In genomic region chr17:77385750-77386501, GRCh38 we compare ENCODE assay signal across 1 cellular context.
TF ChIP-seq lines count a peak whose summit lies in the region.

No MANE protein-coding gene starts in this region.

TF ChIP-seq in HepG2, 621 proteins besides CTCF, POLR2A, EP300 and RAD21 (continued from another document):
- TF ChIP-seq, protein P1, sequence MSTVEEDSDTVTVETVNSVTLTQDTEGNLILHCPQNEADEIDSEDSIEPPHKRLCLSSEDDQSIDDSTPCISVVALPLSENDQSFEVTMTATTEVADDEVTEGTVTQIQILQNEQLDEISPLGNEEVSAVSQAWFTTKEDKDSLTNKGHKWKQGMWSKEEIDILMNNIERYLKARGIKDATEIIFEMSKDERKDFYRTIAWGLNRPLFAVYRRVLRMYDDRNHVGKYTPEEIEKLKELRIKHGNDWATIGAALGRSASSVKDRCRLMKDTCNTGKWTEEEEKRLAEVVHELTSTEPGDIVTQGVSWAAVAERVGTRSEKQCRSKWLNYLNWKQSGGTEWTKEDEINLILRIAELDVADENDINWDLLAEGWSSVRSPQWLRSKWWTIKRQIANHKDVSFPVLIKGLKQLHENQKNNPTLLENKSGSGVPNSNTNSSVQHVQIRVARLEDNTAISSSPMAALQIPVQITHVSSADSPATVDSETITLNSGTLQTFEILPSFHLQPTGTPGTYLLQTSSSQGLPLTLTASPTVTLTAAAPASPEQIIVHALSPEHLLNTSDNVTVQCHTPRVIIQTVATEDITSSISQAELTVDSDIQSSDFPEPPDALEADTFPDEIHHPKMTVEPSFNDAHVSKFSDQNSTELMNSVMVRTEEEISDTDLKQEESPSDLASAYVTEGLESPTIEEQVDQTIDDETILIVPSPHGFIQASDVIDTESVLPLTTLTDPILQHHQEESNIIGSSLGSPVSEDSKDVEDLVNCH (CRISPR knock-in tag; IDR thresholded peaks at IDR 0.05), result no peak
- no peak for TF ChIP-seq KLF6 (CRISPR knock-in tag; IDR thresholded peaks at IDR 0.05)
- TF ChIP-seq ZNF260 (CRISPR knock-in tag; IDR thresholded peaks at IDR 0.05; ENCODE audit: borderline replicate concordance, low read depth), result no peak
- TF ChIP-seq, protein P2, sequence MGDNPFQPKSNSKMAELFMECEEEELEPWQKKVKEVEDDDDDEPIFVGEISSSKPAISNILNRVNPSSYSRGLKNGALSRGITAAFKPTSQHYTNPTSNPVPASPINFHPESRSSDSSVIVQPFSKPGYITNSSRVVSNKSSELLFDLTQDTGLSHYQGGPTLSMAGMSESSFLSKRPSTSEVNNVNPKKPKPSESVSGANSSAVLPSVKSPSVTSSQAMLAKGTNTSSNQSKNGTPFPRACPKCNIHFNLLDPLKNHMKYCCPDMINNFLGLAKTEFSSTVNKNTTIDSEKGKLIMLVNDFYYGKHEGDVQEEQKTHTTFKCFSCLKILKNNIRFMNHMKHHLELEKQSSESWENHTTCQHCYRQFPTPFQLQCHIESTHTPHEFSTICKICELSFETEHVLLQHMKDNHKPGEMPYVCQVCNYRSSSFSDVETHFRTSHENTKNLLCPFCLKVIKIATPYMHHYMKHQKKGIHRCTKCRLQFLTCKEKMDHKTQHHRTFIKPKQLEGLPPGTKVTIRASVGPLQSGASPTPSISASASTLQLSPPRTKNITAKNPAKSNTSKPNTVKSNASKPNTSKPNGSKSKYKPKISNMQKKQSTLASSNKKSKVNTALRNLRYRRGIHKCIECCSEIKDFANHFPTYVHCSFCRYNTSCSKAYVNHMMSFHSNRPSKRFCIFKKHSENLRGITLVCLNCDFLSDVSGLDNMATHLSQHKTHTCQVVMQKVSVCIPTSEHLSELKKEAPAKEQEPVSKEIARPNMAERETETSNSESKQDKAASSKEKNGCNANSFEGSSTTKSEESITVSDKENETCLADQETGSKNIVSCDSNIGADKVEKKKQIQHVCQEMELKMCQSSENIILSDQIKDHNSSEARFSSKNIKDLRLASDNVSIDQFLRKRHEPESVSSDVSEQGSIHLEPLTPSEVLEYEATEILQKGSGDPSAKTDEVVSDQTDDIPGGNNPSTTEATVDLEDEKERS (CRISPR knock-in tag; IDR thresholded peaks at IDR 0.05), result no peak
- TF ChIP-seq GFI1 (CRISPR knock-in tag; IDR thresholded peaks at IDR 0.05; ENCODE audit: borderline replicate concordance), result no peak
- no peak for TF ChIP-seq GLI4 (CRISPR knock-in tag; IDR thresholded peaks at IDR 0.05; ENCODE audit: borderline replicate concordance)
- TF ChIP-seq ZNF329 (CRISPR knock-in tag; IDR thresholded peaks at IDR 0.05; ENCODE audit: low read depth), result no peak
- TF ChIP-seq ATM (IDR thresholded peaks at IDR 0.05; ENCODE audit: borderline replicate concordance), result no peak
- no peak for TF ChIP-seq PTBP1 (IDR thresholded peaks at IDR 0.05; ENCODE audit: low read depth, low read length, poor library complexity, severe bottlenecking)
- TF ChIP-seq SRY (CRISPR knock-in tag; IDR thresholded peaks at IDR 0.05), result no peak
- TF ChIP-seq, protein P3, sequence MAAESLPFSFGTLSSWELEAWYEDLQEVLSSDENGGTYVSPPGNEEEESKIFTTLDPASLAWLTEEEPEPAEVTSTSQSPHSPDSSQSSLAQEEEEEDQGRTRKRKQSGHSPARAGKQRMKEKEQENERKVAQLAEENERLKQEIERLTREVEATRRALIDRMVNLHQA (CRISPR knock-in tag; IDR thresholded peaks at IDR 0.05), result no peak
- no peak for TF ChIP-seq YEATS4 (CRISPR knock-in tag; IDR thresholded peaks at IDR 0.05; ENCODE audit: borderline replicate concordance)
- no peak for TF ChIP-seq CBFB (CRISPR knock-in tag; IDR thresholded peaks at IDR 0.05)
- TF ChIP-seq, protein P4, sequence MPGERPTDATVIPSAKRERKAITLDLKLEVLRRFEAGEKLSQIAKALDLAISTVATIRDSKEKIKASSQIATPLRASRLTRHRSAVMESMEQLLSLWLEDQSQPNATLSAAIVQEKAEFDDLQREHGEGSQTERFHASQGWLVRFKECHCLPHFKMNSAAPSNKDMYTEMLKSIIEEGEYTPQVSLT (CRISPR knock-in tag; IDR thresholded peaks at IDR 0.05; ENCODE audit: borderline replicate concordance, low read depth), result no peak
- no peak for TF ChIP-seq ZNF678 (CRISPR knock-in tag; IDR thresholded peaks at IDR 0.05)
- TF ChIP-seq, protein P5, sequence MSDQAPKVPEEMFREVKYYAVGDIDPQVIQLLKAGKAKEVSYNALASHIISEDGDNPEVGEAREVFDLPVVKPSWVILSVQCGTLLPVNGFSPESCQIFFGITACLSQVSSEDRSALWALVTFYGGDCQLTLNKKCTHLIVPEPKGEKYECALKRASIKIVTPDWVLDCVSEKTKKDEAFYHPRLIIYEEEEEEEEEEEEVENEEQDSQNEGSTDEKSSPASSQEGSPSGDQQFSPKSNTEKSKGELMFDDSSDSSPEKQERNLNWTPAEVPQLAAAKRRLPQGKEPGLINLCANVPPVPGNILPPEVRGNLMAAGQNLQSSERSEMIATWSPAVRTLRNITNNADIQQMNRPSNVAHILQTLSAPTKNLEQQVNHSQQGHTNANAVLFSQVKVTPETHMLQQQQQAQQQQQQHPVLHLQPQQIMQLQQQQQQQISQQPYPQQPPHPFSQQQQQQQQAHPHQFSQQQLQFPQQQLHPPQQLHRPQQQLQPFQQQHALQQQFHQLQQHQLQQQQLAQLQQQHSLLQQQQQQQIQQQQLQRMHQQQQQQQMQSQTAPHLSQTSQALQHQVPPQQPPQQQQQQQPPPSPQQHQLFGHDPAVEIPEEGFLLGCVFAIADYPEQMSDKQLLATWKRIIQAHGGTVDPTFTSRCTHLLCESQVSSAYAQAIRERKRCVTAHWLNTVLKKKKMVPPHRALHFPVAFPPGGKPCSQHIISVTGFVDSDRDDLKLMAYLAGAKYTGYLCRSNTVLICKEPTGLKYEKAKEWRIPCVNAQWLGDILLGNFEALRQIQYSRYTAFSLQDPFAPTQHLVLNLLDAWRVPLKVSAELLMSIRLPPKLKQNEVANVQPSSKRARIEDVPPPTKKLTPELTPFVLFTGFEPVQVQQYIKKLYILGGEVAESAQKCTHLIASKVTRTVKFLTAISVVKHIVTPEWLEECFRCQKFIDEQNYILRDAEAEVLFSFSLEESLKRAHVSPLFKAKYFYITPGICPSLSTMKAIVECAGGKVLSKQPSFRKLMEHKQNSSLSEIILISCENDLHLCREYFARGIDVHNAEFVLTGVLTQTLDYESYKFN (CRISPR knock-in tag; conservative IDR thresholded peaks at IDR 0.05), result no peak; the same call in 1 of the 2 replicates
- TF ChIP-seq, protein P6, sequence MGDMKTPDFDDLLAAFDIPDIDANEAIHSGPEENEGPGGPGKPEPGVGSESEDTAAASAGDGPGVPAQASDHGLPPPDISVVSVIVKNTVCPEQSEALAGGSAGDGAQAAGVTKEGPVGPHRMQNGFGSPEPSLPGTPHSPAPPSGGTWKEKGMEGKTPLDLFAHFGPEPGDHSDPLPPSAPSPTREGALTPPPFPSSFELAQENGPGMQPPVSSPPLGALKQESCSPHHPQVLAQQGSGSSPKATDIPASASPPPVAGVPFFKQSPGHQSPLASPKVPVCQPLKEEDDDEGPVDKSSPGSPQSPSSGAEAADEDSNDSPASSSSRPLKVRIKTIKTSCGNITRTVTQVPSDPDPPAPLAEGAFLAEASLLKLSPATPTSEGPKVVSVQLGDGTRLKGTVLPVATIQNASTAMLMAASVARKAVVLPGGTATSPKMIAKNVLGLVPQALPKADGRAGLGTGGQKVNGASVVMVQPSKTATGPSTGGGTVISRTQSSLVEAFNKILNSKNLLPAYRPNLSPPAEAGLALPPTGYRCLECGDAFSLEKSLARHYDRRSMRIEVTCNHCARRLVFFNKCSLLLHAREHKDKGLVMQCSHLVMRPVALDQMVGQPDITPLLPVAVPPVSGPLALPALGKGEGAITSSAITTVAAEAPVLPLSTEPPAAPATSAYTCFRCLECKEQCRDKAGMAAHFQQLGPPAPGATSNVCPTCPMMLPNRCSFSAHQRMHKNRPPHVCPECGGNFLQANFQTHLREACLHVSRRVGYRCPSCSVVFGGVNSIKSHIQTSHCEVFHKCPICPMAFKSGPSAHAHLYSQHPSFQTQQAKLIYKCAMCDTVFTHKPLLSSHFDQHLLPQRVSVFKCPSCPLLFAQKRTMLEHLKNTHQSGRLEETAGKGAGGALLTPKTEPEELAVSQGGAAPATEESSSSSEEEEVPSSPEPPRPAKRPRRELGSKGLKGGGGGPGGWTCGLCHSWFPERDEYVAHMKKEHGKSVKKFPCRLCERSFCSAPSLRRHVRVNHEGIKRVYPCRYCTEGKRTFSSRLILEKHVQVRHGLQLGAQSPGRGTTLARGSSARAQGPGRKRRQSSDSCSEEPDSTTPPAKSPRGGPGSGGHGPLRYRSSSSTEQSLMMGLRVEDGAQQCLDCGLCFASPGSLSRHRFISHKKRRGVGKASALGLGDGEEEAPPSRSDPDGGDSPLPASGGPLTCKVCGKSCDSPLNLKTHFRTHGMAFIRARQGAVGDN (CRISPR knock-in tag; IDR thresholded peaks at IDR 0.05), result peak; percentile 76
- no peak for TF ChIP-seq BCL6 (CRISPR knock-in tag; IDR thresholded peaks at IDR 0.05)
- no peak for TF ChIP-seq FOXK1 (CRISPR knock-in tag; IDR thresholded peaks at IDR 0.05; ENCODE audit: borderline replicate concordance, low read depth)
- TF ChIP-seq, protein P7, sequence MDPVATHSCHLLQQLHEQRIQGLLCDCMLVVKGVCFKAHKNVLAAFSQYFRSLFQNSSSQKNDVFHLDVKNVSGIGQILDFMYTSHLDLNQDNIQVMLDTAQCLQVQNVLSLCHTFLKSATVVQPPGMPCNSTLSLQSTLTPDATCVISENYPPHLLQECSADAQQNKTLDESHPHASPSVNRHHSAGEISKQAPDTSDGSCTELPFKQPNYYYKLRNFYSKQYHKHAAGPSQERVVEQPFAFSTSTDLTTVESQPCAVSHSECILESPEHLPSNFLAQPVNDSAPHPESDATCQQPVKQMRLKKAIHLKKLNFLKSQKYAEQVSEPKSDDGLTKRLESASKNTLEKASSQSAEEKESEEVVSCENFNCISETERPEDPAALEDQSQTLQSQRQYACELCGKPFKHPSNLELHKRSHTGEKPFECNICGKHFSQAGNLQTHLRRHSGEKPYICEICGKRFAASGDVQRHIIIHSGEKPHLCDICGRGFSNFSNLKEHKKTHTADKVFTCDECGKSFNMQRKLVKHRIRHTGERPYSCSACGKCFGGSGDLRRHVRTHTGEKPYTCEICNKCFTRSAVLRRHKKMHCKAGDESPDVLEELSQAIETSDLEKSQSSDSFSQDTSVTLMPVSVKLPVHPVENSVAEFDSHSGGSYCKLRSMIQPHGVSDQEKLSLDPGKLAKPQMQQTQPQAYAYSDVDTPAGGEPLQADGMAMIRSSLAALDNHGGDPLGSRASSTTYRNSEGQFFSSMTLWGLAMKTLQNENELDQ (CRISPR knock-in tag; IDR thresholded peaks at IDR 0.05; ENCODE audit: borderline replicate concordance), result no peak
- TF ChIP-seq, protein P8, sequence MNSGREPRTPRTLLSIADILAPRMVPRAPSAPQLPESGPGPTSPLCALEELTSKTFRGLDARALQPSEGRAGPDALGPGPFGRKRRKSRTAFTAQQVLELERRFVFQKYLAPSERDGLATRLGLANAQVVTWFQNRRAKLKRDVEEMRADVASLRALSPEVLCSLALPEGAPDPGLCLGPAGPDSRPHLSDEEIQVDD (CRISPR knock-in tag; IDR thresholded peaks at IDR 0.05; ENCODE audit: borderline replicate concordance), result no peak
- TF ChIP-seq, protein P9, sequence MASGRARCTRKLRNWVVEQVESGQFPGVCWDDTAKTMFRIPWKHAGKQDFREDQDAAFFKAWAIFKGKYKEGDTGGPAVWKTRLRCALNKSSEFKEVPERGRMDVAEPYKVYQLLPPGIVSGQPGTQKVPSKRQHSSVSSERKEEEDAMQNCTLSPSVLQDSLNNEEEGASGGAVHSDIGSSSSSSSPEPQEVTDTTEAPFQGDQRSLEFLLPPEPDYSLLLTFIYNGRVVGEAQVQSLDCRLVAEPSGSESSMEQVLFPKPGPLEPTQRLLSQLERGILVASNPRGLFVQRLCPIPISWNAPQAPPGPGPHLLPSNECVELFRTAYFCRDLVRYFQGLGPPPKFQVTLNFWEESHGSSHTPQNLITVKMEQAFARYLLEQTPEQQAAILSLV (CRISPR knock-in tag; IDR thresholded peaks at IDR 0.05; ENCODE audit: borderline replicate concordance), result no peak
- no peak for TF ChIP-seq SP2 (CRISPR knock-in tag; IDR thresholded peaks at IDR 0.05)
- no peak for TF ChIP-seq RBM39 (IDR thresholded peaks at IDR 0.05; ENCODE audit: low read depth, low read length, poor library complexity, severe bottlenecking)
- 0 out of 2 replicates have a peak, but pooled peaks have one; percentile 14 for TF ChIP-seq RXRB (CRISPR knock-in tag; IDR thresholded peaks at IDR 0.05; ENCODE audit: borderline replicate concordance)
- peak; percentile 65 for TF ChIP-seq ZNF768 (CRISPR knock-in tag; IDR thresholded peaks at IDR 0.05)
- no peak for TF ChIP-seq MZF1 (CRISPR knock-in tag; IDR thresholded peaks at IDR 0.05; ENCODE audit: borderline replicate concordance)
- TF ChIP-seq ZNF800 (CRISPR knock-in tag; IDR thresholded peaks at IDR 0.05), result no peak
- TF ChIP-seq, protein P10, sequence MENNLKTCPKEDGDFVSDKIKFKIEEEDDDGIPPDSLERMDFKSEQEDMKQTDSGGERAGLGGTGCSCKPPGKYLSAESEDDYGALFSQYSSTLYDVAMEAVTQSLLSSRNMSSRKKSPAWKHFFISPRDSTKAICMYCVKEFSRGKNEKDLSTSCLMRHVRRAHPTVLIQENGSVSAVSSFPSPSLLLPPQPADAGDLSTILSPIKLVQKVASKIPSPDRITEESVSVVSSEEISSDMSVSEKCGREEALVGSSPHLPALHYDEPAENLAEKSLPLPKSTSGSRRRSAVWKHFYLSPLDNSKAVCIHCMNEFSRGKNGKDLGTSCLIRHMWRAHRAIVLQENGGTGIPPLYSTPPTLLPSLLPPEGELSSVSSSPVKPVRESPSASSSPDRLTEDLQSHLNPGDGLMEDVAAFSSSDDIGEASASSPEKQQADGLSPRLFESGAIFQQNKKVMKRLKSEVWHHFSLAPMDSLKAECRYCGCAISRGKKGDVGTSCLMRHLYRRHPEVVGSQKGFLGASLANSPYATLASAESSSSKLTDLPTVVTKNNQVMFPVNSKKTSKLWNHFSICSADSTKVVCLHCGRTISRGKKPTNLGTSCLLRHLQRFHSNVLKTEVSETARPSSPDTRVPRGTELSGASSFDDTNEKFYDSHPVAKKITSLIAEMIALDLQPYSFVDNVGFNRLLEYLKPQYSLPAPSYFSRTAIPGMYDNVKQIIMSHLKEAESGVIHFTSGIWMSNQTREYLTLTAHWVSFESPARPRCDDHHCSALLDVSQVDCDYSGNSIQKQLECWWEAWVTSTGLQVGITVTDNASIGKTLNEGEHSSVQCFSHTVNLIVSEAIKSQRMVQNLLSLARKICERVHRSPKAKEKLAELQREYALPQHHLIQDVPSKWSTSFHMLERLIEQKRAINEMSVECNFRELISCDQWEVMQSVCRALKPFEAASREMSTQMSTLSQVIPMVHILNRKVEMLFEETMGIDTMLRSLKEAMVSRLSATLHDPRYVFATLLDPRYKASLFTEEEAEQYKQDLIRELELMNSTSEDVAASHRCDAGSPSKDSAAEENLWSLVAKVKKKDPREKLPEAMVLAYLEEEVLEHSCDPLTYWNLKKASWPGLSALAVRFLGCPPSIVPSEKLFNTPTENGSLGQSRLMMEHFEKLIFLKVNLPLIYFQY (CRISPR knock-in tag; IDR thresholded peaks at IDR 0.05; ENCODE audit: borderline replicate concordance), result no peak
- no peak for TF ChIP-seq ARNTL (CRISPR knock-in tag; IDR thresholded peaks at IDR 0.05)
- no peak for TF ChIP-seq ZNF850 (CRISPR knock-in tag; conservative IDR thresholded peaks at IDR 0.05)
